In genomic region chr18:76252880-76253279, GRCh38 we compare ENCODE assay signal across 1 cellular context.
TF ChIP-seq lines count a peak whose summit lies in the region.

No MANE protein-coding gene starts in this region.

TF ChIP-seq in GM12878, 131 proteins besides CTCF, POLR2A, EP300 and RAD21 (continued from another document):
- TF ChIP-seq MYC (IDR thresholded peaks at IDR 0.05; ENCODE audit: insufficient read depth, insufficient read length, insufficient replicate concordance, low read length, severe bottlenecking) (no peak), PRDM15 (CRISPR knock-in tag; IDR thresholded peaks at IDR 0.05) (no peak), JUND (IDR thresholded peaks at IDR 0.05; ENCODE audit: low read depth, low read length) (no peak), SMAD1 (IDR thresholded peaks at IDR 0.05; ENCODE audit: low read depth, partially characterized antibody) (no peak), KLF5 (IDR thresholded peaks at IDR 0.05; ENCODE audit: partially characterized antibody) (no peak), RB1 (IDR thresholded peaks at IDR 0.05; ENCODE audit: borderline replicate concordance) (no peak), IKZF2 (IDR thresholded peaks at IDR 0.05) (no peak)
- TF ChIP-seq, protein P1, sequence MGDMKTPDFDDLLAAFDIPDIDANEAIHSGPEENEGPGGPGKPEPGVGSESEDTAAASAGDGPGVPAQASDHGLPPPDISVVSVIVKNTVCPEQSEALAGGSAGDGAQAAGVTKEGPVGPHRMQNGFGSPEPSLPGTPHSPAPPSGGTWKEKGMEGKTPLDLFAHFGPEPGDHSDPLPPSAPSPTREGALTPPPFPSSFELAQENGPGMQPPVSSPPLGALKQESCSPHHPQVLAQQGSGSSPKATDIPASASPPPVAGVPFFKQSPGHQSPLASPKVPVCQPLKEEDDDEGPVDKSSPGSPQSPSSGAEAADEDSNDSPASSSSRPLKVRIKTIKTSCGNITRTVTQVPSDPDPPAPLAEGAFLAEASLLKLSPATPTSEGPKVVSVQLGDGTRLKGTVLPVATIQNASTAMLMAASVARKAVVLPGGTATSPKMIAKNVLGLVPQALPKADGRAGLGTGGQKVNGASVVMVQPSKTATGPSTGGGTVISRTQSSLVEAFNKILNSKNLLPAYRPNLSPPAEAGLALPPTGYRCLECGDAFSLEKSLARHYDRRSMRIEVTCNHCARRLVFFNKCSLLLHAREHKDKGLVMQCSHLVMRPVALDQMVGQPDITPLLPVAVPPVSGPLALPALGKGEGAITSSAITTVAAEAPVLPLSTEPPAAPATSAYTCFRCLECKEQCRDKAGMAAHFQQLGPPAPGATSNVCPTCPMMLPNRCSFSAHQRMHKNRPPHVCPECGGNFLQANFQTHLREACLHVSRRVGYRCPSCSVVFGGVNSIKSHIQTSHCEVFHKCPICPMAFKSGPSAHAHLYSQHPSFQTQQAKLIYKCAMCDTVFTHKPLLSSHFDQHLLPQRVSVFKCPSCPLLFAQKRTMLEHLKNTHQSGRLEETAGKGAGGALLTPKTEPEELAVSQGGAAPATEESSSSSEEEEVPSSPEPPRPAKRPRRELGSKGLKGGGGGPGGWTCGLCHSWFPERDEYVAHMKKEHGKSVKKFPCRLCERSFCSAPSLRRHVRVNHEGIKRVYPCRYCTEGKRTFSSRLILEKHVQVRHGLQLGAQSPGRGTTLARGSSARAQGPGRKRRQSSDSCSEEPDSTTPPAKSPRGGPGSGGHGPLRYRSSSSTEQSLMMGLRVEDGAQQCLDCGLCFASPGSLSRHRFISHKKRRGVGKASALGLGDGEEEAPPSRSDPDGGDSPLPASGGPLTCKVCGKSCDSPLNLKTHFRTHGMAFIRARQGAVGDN (IDR thresholded peaks at IDR 0.05): no peak
- TF ChIP-seq, protein P2, sequence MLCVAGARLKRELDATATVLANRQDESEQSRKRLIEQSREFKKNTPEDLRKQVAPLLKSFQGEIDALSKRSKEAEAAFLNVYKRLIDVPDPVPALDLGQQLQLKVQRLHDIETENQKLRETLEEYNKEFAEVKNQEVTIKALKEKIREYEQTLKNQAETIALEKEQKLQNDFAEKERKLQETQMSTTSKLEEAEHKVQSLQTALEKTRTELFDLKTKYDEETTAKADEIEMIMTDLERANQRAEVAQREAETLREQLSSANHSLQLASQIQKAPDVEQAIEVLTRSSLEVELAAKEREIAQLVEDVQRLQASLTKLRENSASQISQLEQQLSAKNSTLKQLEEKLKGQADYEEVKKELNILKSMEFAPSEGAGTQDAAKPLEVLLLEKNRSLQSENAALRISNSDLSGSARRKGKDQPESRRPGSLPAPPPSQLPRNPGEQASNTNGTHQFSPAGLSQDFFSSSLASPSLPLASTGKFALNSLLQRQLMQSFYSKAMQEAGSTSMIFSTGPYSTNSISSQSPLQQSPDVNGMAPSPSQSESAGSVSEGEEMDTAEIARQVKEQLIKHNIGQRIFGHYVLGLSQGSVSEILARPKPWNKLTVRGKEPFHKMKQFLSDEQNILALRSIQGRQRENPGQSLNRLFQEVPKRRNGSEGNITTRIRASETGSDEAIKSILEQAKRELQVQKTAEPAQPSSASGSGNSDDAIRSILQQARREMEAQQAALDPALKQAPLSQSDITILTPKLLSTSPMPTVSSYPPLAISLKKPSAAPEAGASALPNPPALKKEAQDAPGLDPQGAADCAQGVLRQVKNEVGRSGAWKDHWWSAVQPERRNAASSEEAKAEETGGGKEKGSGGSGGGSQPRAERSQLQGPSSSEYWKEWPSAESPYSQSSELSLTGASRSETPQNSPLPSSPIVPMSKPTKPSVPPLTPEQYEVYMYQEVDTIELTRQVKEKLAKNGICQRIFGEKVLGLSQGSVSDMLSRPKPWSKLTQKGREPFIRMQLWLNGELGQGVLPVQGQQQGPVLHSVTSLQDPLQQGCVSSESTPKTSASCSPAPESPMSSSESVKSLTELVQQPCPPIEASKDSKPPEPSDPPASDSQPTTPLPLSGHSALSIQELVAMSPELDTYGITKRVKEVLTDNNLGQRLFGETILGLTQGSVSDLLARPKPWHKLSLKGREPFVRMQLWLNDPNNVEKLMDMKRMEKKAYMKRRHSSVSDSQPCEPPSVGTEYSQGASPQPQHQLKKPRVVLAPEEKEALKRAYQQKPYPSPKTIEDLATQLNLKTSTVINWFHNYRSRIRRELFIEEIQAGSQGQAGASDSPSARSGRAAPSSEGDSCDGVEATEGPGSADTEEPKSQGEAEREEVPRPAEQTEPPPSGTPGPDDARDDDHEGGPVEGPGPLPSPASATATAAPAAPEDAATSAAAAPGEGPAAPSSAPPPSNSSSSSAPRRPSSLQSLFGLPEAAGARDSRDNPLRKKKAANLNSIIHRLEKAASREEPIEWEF (IDR thresholded peaks at IDR 0.05; ENCODE audit: insufficient replicate concordance, low read depth, low read length): no peak
